In the genomic region with DNA sequence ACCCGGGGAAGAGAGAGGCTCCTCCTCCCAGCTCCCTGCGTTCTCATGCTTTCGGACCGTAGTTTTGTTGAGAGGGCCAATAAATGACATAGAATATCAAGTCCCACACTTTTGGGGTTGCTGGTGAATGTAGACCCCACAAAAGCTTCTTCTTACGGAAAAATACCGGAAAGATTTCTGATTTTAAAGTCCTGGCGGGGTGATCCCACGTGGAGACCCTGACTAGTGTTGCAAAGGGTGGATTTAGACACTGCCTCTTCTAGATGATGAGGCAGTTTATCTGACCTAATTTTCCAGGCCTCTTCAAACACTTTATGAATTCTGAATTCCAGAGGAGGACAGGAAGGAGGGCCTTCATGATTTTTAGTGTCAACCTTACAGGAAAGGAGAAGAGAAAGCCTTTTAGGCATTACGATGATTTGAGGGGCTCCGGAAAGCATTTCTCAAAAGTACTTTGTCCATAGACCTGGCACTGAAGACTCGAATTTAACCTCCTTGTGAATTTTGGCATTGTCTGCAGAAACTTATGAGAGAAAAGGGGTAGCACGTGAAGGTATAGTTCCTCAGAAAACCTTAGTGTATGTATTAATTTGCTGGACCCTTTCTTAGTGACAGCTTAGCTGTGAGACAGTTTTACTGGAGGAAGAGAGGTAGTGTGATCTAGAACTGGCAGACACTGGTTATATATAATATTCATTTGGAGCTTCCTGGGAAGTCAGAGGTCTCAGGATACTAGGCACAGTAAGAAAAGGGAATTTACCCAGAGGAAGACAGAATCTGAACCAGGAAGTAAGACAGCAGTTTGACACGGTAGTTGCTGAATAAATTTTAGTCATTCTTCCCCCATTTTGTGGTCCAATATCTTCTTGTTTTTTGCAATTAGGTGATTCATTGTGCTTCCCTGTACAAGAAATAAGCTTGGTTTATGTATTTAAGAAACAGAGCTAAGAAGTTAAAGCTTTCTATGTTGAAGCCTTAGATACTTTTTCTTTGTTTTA, we compare ENCODE assay signal across 6 cellular contexts. TPM values are rescaled to one million over a fixed set of nuclear protein-coding genes. Genes with fewer than 3 reads are reported as not detected.
DNase-seq lines count a peak whose midpoint lies in the region; ATAC-seq and TF ChIP-seq lines count a peak whose summit lies in the region.

No MANE protein-coding gene starts in this region.

- peaks cover 5% of the 10 kb centered on the region for H3K4me1 ChIP-seq in iPS-15b (ENCODE audit: control insufficient read depth, insufficient read depth, low read length)
- H3K4me1 ChIP-seq in vagina = peaks cover 48% of the 10 kb centered on the region

- H3K27ac ChIP-seq in vagina = peak overlapping the region; percentile 95

- intact Hi-C loops in vagina (cut with DNase I) = no loop called here

- ATAC-seq in GM21737 (IDR thresholded peaks at IDR 0.05; ENCODE audit: unreplicated experiment) (peak; percentile 44), HG03521 (IDR thresholded peaks at IDR 0.05; ENCODE audit: unreplicated experiment) (no peak)

- DNase-seq in AG09309 (ENCODE audit: low read depth) (no peak), SKM-1 (lab: John Stamatoyannopoulos, UW; ENCODE audit: unreplicated experiment) (peak; percentile 31), vagina (ENCODE audit: extremely low spot score in 2 of 2) (no peak)

- H3K9me3 ChIP-seq in iPS-15b (ENCODE audit: control insufficient read depth, insufficient read depth, low read length) (no peaks in the 10 kb centered on the region), vagina (no peaks in the 10 kb centered on the region)

- H3K27me3 ChIP-seq in iPS-15b (ENCODE audit: control insufficient read depth, insufficient read depth, low read length) (no peaks in the 10 kb centered on the region), vagina (no peaks in the 10 kb centered on the region)

- peak overlapping the region; percentile 92 for H3K9ac ChIP-seq in iPS-15b (ENCODE audit: low read depth, low read length)

- H3K36me3 ChIP-seq in iPS-15b (ENCODE audit: control insufficient read depth, insufficient read depth, low read length) = peaks cover 4% of the 10 kb centered on the region
- peaks cover 0 to 29% of the 10 kb centered on the region in 2 donors for H3K36me3 ChIP-seq in vagina

- peak overlapping the region; percentile 78 for H3K4me3 ChIP-seq in AG09309 (ENCODE audit: control insufficient read depth, low read depth, low read length)
- peak overlapping the region; percentile 77 for H3K4me3 ChIP-seq in iPS-15b (ENCODE audit: low read depth, low read length)
- peak overlapping the region; percentile 73 to 93 for H3K4me3 ChIP-seq in vagina

- TF ChIP-seq CTCF in AG09309 (IDR thresholded peaks at IDR 0.05; ENCODE audit: control insufficient read depth, insufficient read depth, low read depth, low read length, missing control alignments) (no peak), vagina (IDR thresholded peaks at IDR 0.05) (no peak)

- no peak for TF ChIP-seq POLR2A in vagina (IDR thresholded peaks at IDR 0.05)

RNA-seq across cellular contexts. Expression of a gene that starts 0.9 kb away (rescaled TPM):
- total RNA-seq in vagina = 17.2 TPM

RNA-seq across cellular contexts. Expression of a gene that starts 15.7 kb away (rescaled TPM):
- total RNA-seq in vagina = 28.7 TPM

RNA-seq across cellular contexts. Expression of a gene that starts 22.4 kb away (rescaled TPM):
- 0.25 TPM for total RNA-seq in vagina

RNA-seq across cellular contexts. Expression of a gene that starts 49.6 kb away (rescaled TPM):
- 14.7 TPM for total RNA-seq in vagina
